ENCODE assay signal across 21 cellular contexts in the genomic region with DNA sequence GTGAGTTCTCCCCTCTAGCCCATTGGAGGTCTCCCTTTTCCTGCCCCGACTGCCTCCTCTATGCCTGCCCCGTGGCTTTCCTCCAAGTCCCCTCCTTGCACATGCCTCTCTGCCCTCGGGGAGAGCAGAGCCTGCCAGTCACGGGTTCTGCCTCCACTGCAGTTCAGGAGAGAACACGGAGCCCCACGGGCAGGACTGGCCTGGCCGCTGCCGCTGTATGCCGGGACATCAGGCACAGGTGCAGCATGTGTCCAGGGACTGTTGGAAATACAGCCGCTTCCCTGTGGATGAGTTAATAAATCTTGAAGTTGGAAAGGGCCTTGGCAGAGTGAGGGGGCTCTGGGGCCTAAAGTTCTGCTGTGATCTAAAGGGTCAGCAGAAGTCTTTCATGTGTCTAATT.
"Had no signal": no experiment of that assay in that cellular context is flagged by ENCODE, and none has a peak within 500 bp of the region (broad histone marks: within the 10 kb centered on the region; RNA-seq: fewer than 3 reads in every experiment).

No MANE protein-coding gene starts in this region.

- H3K4me3 ChIP-seq: cardiac muscle cell, esophagus squamous epithelium, gastroesophageal sphincter, hepatocyte, neural progenitor cell, prostate gland, right lobe of liver, thyroid gland had no signal

- H3K4me1 ChIP-seq: esophagus squamous epithelium, gastroesophageal sphincter, neural progenitor cell, parathyroid adenoma, prostate gland, right lobe of liver, thyroid gland had no signal

- H3K27ac ChIP-seq: cardiac muscle cell, esophagus squamous epithelium, gastroesophageal sphincter, hepatocyte, neural progenitor cell, parathyroid adenoma, prostate gland, right lobe of liver, thyroid gland had no signal

- H3K9me3 Mint-ChIP-seq: dendritic cell treated with granulocyte-macrophage colony-stimulating factor and Interleukin-4, amounts not matched to agents 40 ng/mL and 50 ng/mL, for 4 days; effector memory CD8-positive, alpha-beta T cell; neural progenitor cell had no signal

- H3K4me3 Mint-ChIP-seq: dendritic cell treated with granulocyte-macrophage colony-stimulating factor and Interleukin-4, amounts not matched to agents 40 ng/mL and 50 ng/mL, for 4 days; effector memory CD8-positive, alpha-beta T cell; naive thymus-derived CD8-positive, alpha-beta T cell; neural progenitor cell; stimulated activated naive B cell treated with anti-CD40 and anti-IgM and Interleukin-4, amounts not matched to agents 10 μg/mL and 1 μg/mL and 100 μg/mL, for 72 hours had no signal

- H3K9me3 ChIP-seq: esophagus squamous epithelium, prostate gland, right lobe of liver, thyroid gland had no signal

- H3K27ac Mint-ChIP-seq: dendritic cell treated with granulocyte-macrophage colony-stimulating factor and Interleukin-4, amounts not matched to agents 40 ng/mL and 50 ng/mL, for 4 days; naive thymus-derived CD8-positive, alpha-beta T cell; neural progenitor cell; stimulated activated naive B cell treated with anti-CD40 and anti-IgM and Interleukin-4, amounts not matched to agents 10 μg/mL and 1 μg/mL and 100 μg/mL, for 72 hours had no signal

- H3K36me3 ChIP-seq: cardiac muscle cell, esophagus squamous epithelium, gastroesophageal sphincter, neural progenitor cell, prostate gland, right lobe of liver, thyroid gland had no signal

- DNase-seq: effector memory CD8-positive, alpha-beta T cell; esophagus squamous epithelium; foreskin fibroblast; left colon; left ventricle myocardium superior; mesendoderm; occipital lobe; retina; right lobe of liver; stimulated activated CD4-positive, alpha-beta T cell treated with anti-CD3 and anti-CD28 coated beads, Interleukin-2, amount 100 ng/mL, for 24 hours; stimulated activated CD4-positive, alpha-beta T cell treated with anti-CD3 and anti-CD28 coated beads, Interleukin-4, amount 100 ng/mL, for 4 hours; stimulated activated naive B cell treated with anti-CD40 and anti-IgM and Interleukin-4, amounts not matched to agents 10 μg/mL and 1 μg/mL and 100 μg/mL, for 72 hours; thyroid gland had no signal

- H3K36me3 Mint-ChIP-seq: naive thymus-derived CD8-positive, alpha-beta T cell; neural progenitor cell had no signal

- H3K4me1 Mint-ChIP-seq: neural progenitor cell; stimulated activated naive B cell treated with anti-CD40 and anti-IgM and Interleukin-4, amounts not matched to agents 10 μg/mL and 1 μg/mL and 100 μg/mL, for 72 hours had no signal

- ATAC-seq: effector memory CD8-positive, alpha-beta T cell; gastroesophageal sphincter; left colon; left ventricle myocardium superior; naive thymus-derived CD8-positive, alpha-beta T cell; right lobe of liver; stimulated activated naive B cell treated with anti-CD40 and anti-IgM and Interleukin-4, amounts not matched to agents 10 μg/mL and 1 μg/mL and 100 μg/mL, for 72 hours had no signal

- H3K27me3 ChIP-seq: cardiac muscle cell, hepatocyte, neural progenitor cell, right lobe of liver, thyroid gland had no signal
